In the genomic region with DNA sequence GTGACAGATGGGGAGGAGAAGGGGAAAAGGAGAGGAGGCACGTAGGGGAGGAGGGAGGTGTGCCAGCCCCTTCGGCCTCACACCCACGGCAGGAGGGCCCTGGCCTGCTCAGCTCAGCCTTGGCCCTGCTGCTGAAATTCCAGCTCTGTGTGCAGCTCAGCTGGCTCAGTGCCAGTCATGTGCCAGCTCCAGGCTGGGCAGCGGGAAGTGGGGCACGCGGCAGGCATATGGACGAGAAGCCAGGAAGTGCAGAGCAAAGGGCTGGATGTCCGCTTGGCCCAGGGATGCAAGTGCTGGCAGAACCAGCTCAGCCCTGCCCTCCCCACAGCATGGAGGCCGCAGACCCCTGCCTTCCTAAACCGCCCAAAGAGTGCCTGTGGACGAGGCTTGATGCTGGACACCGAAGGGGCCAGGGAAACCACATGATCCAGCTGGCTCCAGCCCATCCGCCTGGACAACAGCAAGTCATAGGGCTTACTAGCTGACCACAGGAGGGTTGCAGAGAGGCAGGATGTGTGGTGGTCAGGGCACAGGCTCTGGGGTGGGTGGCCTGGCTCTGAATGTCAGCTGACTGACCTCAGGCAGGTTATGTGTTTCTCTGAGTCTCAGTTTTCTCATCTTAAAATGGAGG, we compare ENCODE assay signal across 1 cellular context.
TF ChIP-seq lines count a peak whose summit lies in the region.

No MANE protein-coding gene starts in this region.

TF ChIP-seq in K562, 482 proteins besides CTCF, POLR2A, EP300 and RAD21:
- TF ChIP-seq, protein P1, sequence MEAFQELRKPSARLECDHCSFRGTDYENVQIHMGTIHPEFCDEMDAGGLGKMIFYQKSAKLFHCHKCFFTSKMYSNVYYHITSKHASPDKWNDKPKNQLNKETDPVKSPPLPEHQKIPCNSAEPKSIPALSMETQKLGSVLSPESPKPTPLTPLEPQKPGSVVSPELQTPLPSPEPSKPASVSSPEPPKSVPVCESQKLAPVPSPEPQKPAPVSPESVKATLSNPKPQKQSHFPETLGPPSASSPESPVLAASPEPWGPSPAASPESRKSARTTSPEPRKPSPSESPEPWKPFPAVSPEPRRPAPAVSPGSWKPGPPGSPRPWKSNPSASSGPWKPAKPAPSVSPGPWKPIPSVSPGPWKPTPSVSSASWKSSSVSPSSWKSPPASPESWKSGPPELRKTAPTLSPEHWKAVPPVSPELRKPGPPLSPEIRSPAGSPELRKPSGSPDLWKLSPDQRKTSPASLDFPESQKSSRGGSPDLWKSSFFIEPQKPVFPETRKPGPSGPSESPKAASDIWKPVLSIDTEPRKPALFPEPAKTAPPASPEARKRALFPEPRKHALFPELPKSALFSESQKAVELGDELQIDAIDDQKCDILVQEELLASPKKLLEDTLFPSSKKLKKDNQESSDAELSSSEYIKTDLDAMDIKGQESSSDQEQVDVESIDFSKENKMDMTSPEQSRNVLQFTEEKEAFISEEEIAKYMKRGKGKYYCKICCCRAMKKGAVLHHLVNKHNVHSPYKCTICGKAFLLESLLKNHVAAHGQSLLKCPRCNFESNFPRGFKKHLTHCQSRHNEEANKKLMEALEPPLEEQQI (IDR thresholded peaks at IDR 0.05), result no peak
- peak; percentile 76 for TF ChIP-seq NFIC (IDR thresholded peaks at IDR 0.05)
- TF ChIP-seq, protein P2, sequence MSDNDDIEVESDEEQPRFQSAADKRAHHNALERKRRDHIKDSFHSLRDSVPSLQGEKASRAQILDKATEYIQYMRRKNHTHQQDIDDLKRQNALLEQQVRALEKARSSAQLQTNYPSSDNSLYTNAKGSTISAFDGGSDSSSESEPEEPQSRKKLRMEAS (CRISPR knock-in tag; IDR thresholded peaks at IDR 0.05), result 0 out of 2 replicates have a peak, but pooled peaks have one; percentile 10
- TF ChIP-seq MAFF (IDR thresholded peaks at IDR 0.05; ENCODE audit: low read length), result no peak
- no peak for TF ChIP-seq SREBF1 (IDR thresholded peaks at IDR 0.05; ENCODE audit: borderline replicate concordance, low read depth, low read length)
- TF ChIP-seq, protein P3, sequence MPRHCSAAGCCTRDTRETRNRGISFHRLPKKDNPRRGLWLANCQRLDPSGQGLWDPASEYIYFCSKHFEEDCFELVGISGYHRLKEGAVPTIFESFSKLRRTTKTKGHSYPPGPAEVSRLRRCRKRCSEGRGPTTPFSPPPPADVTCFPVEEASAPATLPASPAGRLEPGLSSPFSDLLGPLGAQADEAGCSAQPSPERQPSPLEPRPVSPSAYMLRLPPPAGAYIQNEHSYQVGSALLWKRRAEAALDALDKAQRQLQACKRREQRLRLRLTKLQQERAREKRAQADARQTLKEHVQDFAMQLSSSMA (CRISPR knock-in tag; IDR thresholded peaks at IDR 0.05), result no peak
- TF ChIP-seq RBM22 (IDR thresholded peaks at IDR 0.05; ENCODE audit: low read depth, low read length, poor library complexity, severe bottlenecking), result peak; percentile 39
- peak; percentile 49 for TF ChIP-seq POLR2G (IDR thresholded peaks at IDR 0.05; ENCODE audit: low read depth, low read length)
- TF ChIP-seq SAP30 (IDR thresholded peaks at IDR 0.05; ENCODE audit: borderline replicate concordance, insufficient read depth, low read depth, low read length, poor library complexity, severe bottlenecking), result no peak
- TF ChIP-seq PCBP1 (IDR thresholded peaks at IDR 0.05; ENCODE audit: low read depth, low read length, poor library complexity, severe bottlenecking), result no peak
